In genomic region chr10:66349726-66350125, GRCh38 we compare ENCODE assay signal across 15 cellular contexts.
"Had no signal": no experiment of that assay in that cellular context is flagged by ENCODE, and none has a peak within 500 bp of the region (broad histone marks: within the 10 kb centered on the region; RNA-seq: fewer than 3 reads in every experiment).

No MANE protein-coding gene starts in this region.

- H3K27me3 ChIP-seq: stomach had no signal

- H3K36me3 ChIP-seq: stomach, thoracic aorta had no signal

- ATAC-seq: activated CD4-positive, CD25-positive, alpha-beta regulatory T cell treated with anti-CD3 and anti-CD28 coated beads, Interleukin-2, amount 50 U/mL, for 24 hours; activated naive CD4-positive, alpha-beta T cell treated with anti-CD3 and anti-CD28 coated beads, Interleukin-2, amount 50 U/mL, for 72 hours; left colon; naive thymus-derived CD4-positive, alpha-beta T cell had no signal

- DNase-seq: activated effector memory CD4-positive, alpha-beta T cell treated with anti-CD3 and anti-CD28 coated beads, Interleukin-2, amount 50 U/mL, for 16 hours; activated T-cell treated with anti-CD3 and anti-CD28 coated beads, Interleukin-2, amount 50 U/mL, for 24 hours; central memory CD4-positive, alpha-beta T cell; cortex of kidney; effector CD8-positive, alpha-beta T cell; hippocampal formation; left colon; naive thymus-derived CD4-positive, alpha-beta T cell; small intestine; stomach; T-helper 2 cell had no signal

- H3K27ac ChIP-seq: epithelial cell of prostate, stomach, thoracic aorta had no signal

- FAIRE-seq: small intestine had no signal

- H3K4me3 ChIP-seq: stomach, thoracic aorta had no signal

- H3K9me3 ChIP-seq: thoracic aorta had no signal

- H3K4me1 ChIP-seq: stomach had no signal
